In genomic region chr18:38453880-38454279, GRCh38 we compare ENCODE assay signal across 16 cellular contexts.
"Had no signal": no experiment of that assay in that cellular context is flagged by ENCODE, and none has a peak within 500 bp of the region (broad histone marks: within the 10 kb centered on the region; RNA-seq: fewer than 3 reads in every experiment).

No MANE protein-coding gene starts in this region.

- DNase-seq: activated CD4-positive, alpha-beta T cell treated with anti-CD3 and anti-CD28 coated beads, Interleukin-2, amount 50 U/mL, for 4 hours; activated gamma-delta T cell; adrenal gland; cerebellar nuclear complex; cortex of kidney; hypothalamus; lower lobe of right lung; sigmoid colon; stimulated activated CD4-positive, alpha-beta T cell treated with anti-CD3 and anti-CD28 coated beads, Interleukin-4, amount 100 ng/mL, for 24 hours had no signal

- H3K36me3 Mint-ChIP-seq: activated naive CD4-positive, alpha-beta T cell treated with anti-CD3 and anti-CD28 coated beads, Interleukin-2, amount 50 U/mL, for 24 hours; stimulated activated effector memory CD8-positive, alpha-beta T cell treated with anti-CD3 and anti-CD28 coated beads, Interleukin-12 subunit alpha, Interleukin-12 subunit beta, amount 100 ng/mL, for 72 hours had no signal

- H3K4me1 ChIP-seq: adrenal gland, breast epithelium, lower lobe of right lung, parathyroid adenoma, sigmoid colon had no signal

- ATAC-seq: natural killer cell treated with Interleukin-12 subunit alpha and Interleukin-12 subunit beta and Interleukin-15 and Interleukin-18, amount 100 ng/mL, for 72 hours; stimulated activated effector memory CD8-positive, alpha-beta T cell treated with anti-CD3 and anti-CD28 coated beads, Interleukin-12 subunit alpha, Interleukin-12 subunit beta, amount 100 ng/mL, for 72 hours had no signal

- H3K27me3 Mint-ChIP-seq: activated naive CD4-positive, alpha-beta T cell treated with anti-CD3 and anti-CD28 coated beads, Interleukin-2, amount 50 U/mL, for 24 hours; natural killer cell treated with Interleukin-12 subunit alpha and Interleukin-12 subunit beta and Interleukin-15 and Interleukin-18, amount 100 ng/mL, for 72 hours had no signal

- H3K4me1 Mint-ChIP-seq: activated naive CD4-positive, alpha-beta T cell treated with anti-CD3 and anti-CD28 coated beads, Interleukin-2, amount 50 U/mL, for 24 hours; stimulated activated effector memory CD8-positive, alpha-beta T cell treated with anti-CD3 and anti-CD28 coated beads, Interleukin-12 subunit alpha, Interleukin-12 subunit beta, amount 100 ng/mL, for 72 hours had no signal

- H3K27ac ChIP-seq: adrenal gland, breast epithelium, lower lobe of right lung, neutrophil, parathyroid adenoma, sigmoid colon, thoracic aorta had no signal

- H3K36me3 ChIP-seq: adrenal gland, breast epithelium, lower lobe of right lung, neutrophil, sigmoid colon, thoracic aorta had no signal

- H3K4me3 ChIP-seq: adrenal gland, breast epithelium, lower lobe of right lung, sigmoid colon, thoracic aorta had no signal

- H3K4me3 Mint-ChIP-seq: activated naive CD4-positive, alpha-beta T cell treated with anti-CD3 and anti-CD28 coated beads, Interleukin-2, amount 50 U/mL, for 24 hours; natural killer cell treated with Interleukin-12 subunit alpha and Interleukin-12 subunit beta and Interleukin-15 and Interleukin-18, amount 100 ng/mL, for 72 hours; stimulated activated effector memory CD8-positive, alpha-beta T cell treated with anti-CD3 and anti-CD28 coated beads, Interleukin-12 subunit alpha, Interleukin-12 subunit beta, amount 100 ng/mL, for 72 hours had no signal

- H3K9me3 Mint-ChIP-seq: activated naive CD4-positive, alpha-beta T cell treated with anti-CD3 and anti-CD28 coated beads, Interleukin-2, amount 50 U/mL, for 24 hours had no signal

- H3K9me3 ChIP-seq: adrenal gland, breast epithelium, lower lobe of right lung, neutrophil, sigmoid colon, thoracic aorta had no signal

- H3K9ac ChIP-seq: parathyroid adenoma had no signal

- H3K27me3 ChIP-seq: adrenal gland, breast epithelium, neutrophil, sigmoid colon had no signal

- H3K27ac Mint-ChIP-seq: activated naive CD4-positive, alpha-beta T cell treated with anti-CD3 and anti-CD28 coated beads, Interleukin-2, amount 50 U/mL, for 24 hours; natural killer cell treated with Interleukin-12 subunit alpha and Interleukin-12 subunit beta and Interleukin-15 and Interleukin-18, amount 100 ng/mL, for 72 hours; stimulated activated effector memory CD8-positive, alpha-beta T cell treated with anti-CD3 and anti-CD28 coated beads, Interleukin-12 subunit alpha, Interleukin-12 subunit beta, amount 100 ng/mL, for 72 hours had no signal
